8 cellular contexts compared by ENCODE assay signal in the genomic region with DNA sequence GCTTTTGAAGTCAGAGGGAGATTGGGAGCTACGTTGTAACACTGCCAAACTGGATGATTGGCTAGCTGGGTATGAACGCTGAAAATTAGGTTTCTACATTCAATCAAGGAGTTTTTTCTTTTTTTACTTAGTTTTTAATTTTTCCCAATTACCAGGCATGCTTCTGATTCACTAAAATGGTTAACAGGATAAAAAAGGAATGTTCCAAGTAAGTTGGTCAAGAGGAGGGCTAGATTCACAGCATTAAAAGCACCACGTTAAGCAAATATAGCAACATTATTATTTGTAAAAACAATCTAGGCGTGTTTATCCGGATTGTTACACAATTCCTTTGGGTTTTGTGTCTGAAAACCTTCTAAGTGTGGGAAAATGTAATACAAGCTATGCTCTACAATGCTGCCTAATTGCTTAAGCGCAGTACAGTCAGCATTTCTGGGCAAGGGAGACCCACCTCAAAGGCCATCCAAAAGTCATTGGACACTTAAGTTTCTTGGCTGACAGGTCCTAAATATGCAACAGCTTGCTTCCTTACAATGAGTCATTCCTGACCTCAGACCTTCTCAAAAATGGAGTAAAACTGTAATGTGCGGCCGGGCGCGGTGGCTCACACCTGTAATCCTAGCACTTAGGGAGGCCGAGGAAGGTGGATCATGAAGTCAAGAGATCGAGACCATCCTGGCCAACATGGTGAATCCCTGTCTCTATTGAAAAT. TPM values are rescaled to one million over a fixed set of nuclear protein-coding genes. Genes with fewer than 3 reads are reported as not detected.
DNase-seq lines count a peak whose midpoint lies in the region; ATAC-seq and TF ChIP-seq lines count a peak whose summit lies in the region.

No MANE protein-coding gene starts in this region.

- H3K4me3 Mint-ChIP-seq in progenitor cell of endocrine pancreas (ENCODE audit: low read depth): peak overlapping the region; percentile 91

- intact Hi-C loops in A673 (cut with micrococcal nuclease; ENCODE audit: unreplicated experiment): no loop called here
- intact Hi-C loops in left colon (cut with DNase I, micrococcal nuclease): no loop called here

- H3K4me3 ChIP-seq in A673 (ENCODE audit: low read depth, low read length, poor library complexity, severe bottlenecking): peak overlapping the region; percentile 97
- H3K4me3 ChIP-seq in fibroblast of the aortic adventitia (ENCODE audit: low read depth, low read length): peak overlapping the region; percentile 99

- no peaks in the 10 kb centered on the region for H3K9me3 Mint-ChIP-seq in progenitor cell of endocrine pancreas (ENCODE audit: low read depth)

- H3K27ac ChIP-seq in A673 (ENCODE audit: low read depth, low read length, poor library complexity, severe bottlenecking): peak overlapping the region; percentile 95

- no peaks in the 10 kb centered on the region for H3K9me3 ChIP-seq in A673 (ENCODE audit: low read depth, low read length, poor library complexity, severe bottlenecking)

- no peaks in the 10 kb centered on the region for H3K27me3 Mint-ChIP-seq in progenitor cell of endocrine pancreas

- ATAC-seq in left colon: no peak

- TF ChIP-seq CTCF in A673 (conservative IDR thresholded peaks at IDR 0.05; ENCODE audit: low read depth, low read length) (no peak), fibroblast of the aortic adventitia (IDR thresholded peaks at IDR 0.05; ENCODE audit: insufficient read depth, low read length) (no peak), progenitor cell of endocrine pancreas (IDR thresholded peaks at IDR 0.05; ENCODE audit: unreplicated experiment) (no peak)

- POLR2A ChIA-PET in A673 (lab: Charles Lee; ENCODE audit: low non-redundant PET): interaction anchor here (0.5 to 0.7 kb wide), 3 partner anchors 32 to 383 kb away, joined by 3 to 14 read pairs (median 4); no protein-coding TSS in a partner anchor

- H3K27me3 ChIP-seq in A673 (replicated peaks; ENCODE audit: insufficient read depth, low read depth, low read length, poor library complexity): no peaks in the 10 kb centered on the region

- H3K36me3 Mint-ChIP-seq in progenitor cell of endocrine pancreas (ENCODE audit: insufficient read depth): peaks cover 15% of the 10 kb centered on the region

- H3K4me1 ChIP-seq in A673 (ENCODE audit: insufficient read depth, low read length, poor library complexity, severe bottlenecking): peaks cover 22% of the 10 kb centered on the region

- DNase-seq in A673 (ENCODE audit: low spot score) (no peak), HT1080 (ENCODE audit: low read depth) (peak; percentile 55), fibroblast of the aortic adventitia (ENCODE audit: low read depth) (peak; percentile 98), progenitor cell of endocrine pancreas (ENCODE audit: low spot score, unreplicated experiment) (no peak), left colon (no peak)
- DNase-seq in activated CD8-positive, alpha-beta memory T cell treated with anti-CD3 and anti-CD28 coated beads for 24 hours: peak; percentile 81
- DNase-seq in central memory CD4-positive, alpha-beta T cell: no peak
- DNase-seq in effector CD8-positive, alpha-beta T cell (lab: John Stamatoyannopoulos, UW): no peak

- CTCF ChIA-PET in A673 (lab: Charles Lee): no interaction called here

- H3K27ac Mint-ChIP-seq in progenitor cell of endocrine pancreas: peak overlapping the region; percentile 98

- BruUV-seq in A673 (replicated peaks; lab: Mats Ljungman, UMichigan): no TSS peak

- peaks cover 48% of the 10 kb centered on the region for H3K36me3 ChIP-seq in A673 (ENCODE audit: insufficient read depth, low read length, poor library complexity, severe bottlenecking)

- H3K4me1 Mint-ChIP-seq in progenitor cell of endocrine pancreas (ENCODE audit: low read depth): peaks cover 19% of the 10 kb centered on the region

RNA-seq across cellular contexts. Expression of gene RPLP0, which starts 1.2 kb away (rescaled TPM):
- total RNA-seq in A673 (2021) (1,951 and 2,047 TPM in 2 replicates), fibroblast of the aortic adventitia (ENCODE audit: low replicate concordance) (1,185 and 3,518 TPM in 2 replicates), progenitor cell of endocrine pancreas (2,127 and 2,195 TPM in 2 replicates), left colon (1,000 to 10,000 TPM; 1,414 to 1,580 TPM)
- 4,836 and 5,375 TPM in 2 replicates for total RNA-seq in HT1080 (2014; rRNA removed; shearing (Covaris generic))
- polyA plus RNA-seq in HT1080 (2015; cell fraction: cytosol; rRNA removed): 5,291 and 5,956 TPM in 2 replicates
- 2,009 and 2,141 TPM in 2 replicates for polyA plus RNA-seq in HT1080 (2015; cell fraction: nucleus; rRNA removed)

RNA-seq across cellular contexts. Expression of gene GCN1, which starts 5.2 kb away (rescaled TPM):
- total RNA-seq in A673 (2021) (129 and 131 TPM in 2 replicates), fibroblast of the aortic adventitia (ENCODE audit: low replicate concordance) (126 and 156 TPM in 2 replicates), progenitor cell of endocrine pancreas (117 and 131 TPM in 2 replicates), left colon (10 to 100 TPM; 61.3 to 78.8 TPM)
- total RNA-seq in HT1080 (2014; rRNA removed; shearing (Covaris generic)): 107 and 112 TPM in 2 replicates
- 30.5 and 34.0 TPM in 2 replicates for polyA plus RNA-seq in HT1080 (2015; cell fraction: cytosol; rRNA removed)
- polyA plus RNA-seq in HT1080 (2015; cell fraction: nucleus; rRNA removed): 174 and 261 TPM in 2 replicates

Comparison
In these comparisons a context has a peak if more than half of its experiments do, and no peak if none do; other contexts are left out.
1. DNase-seq: peak in HT1080 (single experiment), activated CD8-positive, alpha-beta memory T cell treated with anti-CD3 and anti-CD28 coated beads for 24 hours (single experiment) and fibroblast of the aortic adventitia (single experiment); none in A673 (single experiment), progenitor cell of endocrine pancreas (single experiment), central memory CD4-positive, alpha-beta T cell (single experiment), effector CD8-positive, alpha-beta T cell (single experiment) and left colon (0 of 2).